1 cellular context compared by ENCODE assay signal in genomic region chr1:178294654-178295053, GRCh38.
TF ChIP-seq lines count a peak whose summit lies in the region.

No MANE protein-coding gene starts in this region.

TF ChIP-seq in H1, 55 proteins besides CTCF, POLR2A, EP300 and RAD21 (continued from another document):
- TF ChIP-seq TBP (IDR thresholded peaks at IDR 0.05; ENCODE audit: low read depth, low read length) (no peak), CBX8 (IDR thresholded peaks at IDR 0.05; ENCODE audit: borderline replicate concordance, low read depth, low read length) (no peak), SIX5 (IDR thresholded peaks at IDR 0.05; ENCODE audit: low read depth, low read length) (no peak), CHD1 (IDR thresholded peaks at IDR 0.05; ENCODE audit: low read depth, low read length) (no peak), SP2 (IDR thresholded peaks at IDR 0.05; ENCODE audit: low read length) (no peak), PHF8 (conservative IDR thresholded peaks at IDR 0.05; ENCODE audit: low read depth, low read length) (no peak), ASH2L (IDR thresholded peaks at IDR 0.05; ENCODE audit: low read length) (no peak), CEBPB (IDR thresholded peaks at IDR 0.05; ENCODE audit: low read depth, low read length) (no peak), CBX5 (IDR thresholded peaks at IDR 0.05; ENCODE audit: low read depth, low read length) (no peak), BCL11A (IDR thresholded peaks at IDR 0.05; ENCODE audit: low read depth in 2 of 2, low read length in 2 of 2) (no peak), EGR1 (IDR thresholded peaks at IDR 0.05; ENCODE audit: borderline replicate concordance, low read depth, low read length) (no peak), SP1 (IDR thresholded peaks at IDR 0.05; ENCODE audit: low read depth, low read length) (no peak), NRF1 (IDR thresholded peaks at IDR 0.05; ENCODE audit: low read depth, low read length) (no peak), SIN3A (conservative IDR thresholded peaks at IDR 0.05 in 1 of 2, IDR thresholded peaks at IDR 0.05 in 1 of 2; ENCODE audit: low read depth in 1 of 2, low read length in 2 of 2) (no peak)
TF ChIP-seq in H1: peak in this region for 0.
